24 cellular contexts compared by ENCODE assay signal in the genomic region with DNA sequence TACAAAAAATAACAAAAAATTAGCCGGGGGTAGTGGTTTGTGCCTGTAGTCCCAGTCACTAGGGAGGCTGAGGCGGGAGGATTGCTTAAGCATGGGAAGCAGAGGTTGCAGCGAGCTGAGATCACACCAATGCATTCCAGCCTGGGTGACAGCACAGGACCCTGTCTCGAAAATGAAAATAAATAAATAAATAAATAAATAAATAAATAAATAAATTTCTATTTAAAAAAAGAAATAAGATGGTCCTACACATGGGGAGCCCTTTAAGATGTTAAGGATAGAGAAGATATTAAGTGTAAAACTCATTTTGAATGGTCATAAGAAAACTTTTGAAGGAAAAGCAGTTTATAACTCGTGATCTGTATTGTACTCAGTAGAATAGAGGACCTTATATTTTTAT. TPM values are rescaled to one million over a fixed set of nuclear protein-coding genes. Genes with fewer than 3 reads are reported as not detected.
DNase-seq lines count a peak whose midpoint lies in the region; ATAC-seq, FAIRE-seq and TF ChIP-seq lines count a peak whose summit lies in the region.
"Had no signal": no experiment of that assay in that cellular context is flagged by ENCODE, and none has a peak within 500 bp of the region (broad histone marks: within the 10 kb centered on the region; RNA-seq: fewer than 3 reads in every experiment).

No MANE protein-coding gene starts in this region.

- no peaks in the 10 kb centered on the region for H3K36me3 Mint-ChIP-seq in CD8-positive, alpha-beta T cell
- H3K36me3 Mint-ChIP-seq: CD8-positive, alpha-beta memory T cell had no signal

- TF ChIP-seq RAD21 in A549 (conservative IDR thresholded peaks at IDR 0.05 in 1 of 2, IDR thresholded peaks at IDR 0.05 in 1 of 2), result no peak

- FAIRE-seq in A549 (lab: Jason Lieb, UNC) (no peak), colon (lab: Jason Lieb, UNC) (peak; percentile 60)
- FAIRE-seq: A204.1, GM12878, GM18507 had no signal

- H3K4me3 ChIP-seq in A549 (no peak overlapping the region), HEK293 (ENCODE audit: low read depth, low read length) (no peak overlapping the region)
- no peak overlapping the region for H3K4me3 ChIP-seq in CD8-positive, alpha-beta T cell (ENCODE audit: low read depth, low read length)
- H3K4me3 ChIP-seq: BLaER1 treated with 17β-estradiol and CSF1 and Interleukin-3, amounts not matched to agents 10 nM and 100 nM; GM12878 had no signal

- no peaks in the 10 kb centered on the region for H3K27me3 ChIP-seq in CD8-positive, alpha-beta T cell (ENCODE audit: insufficient read depth, low read length)
- H3K27me3 ChIP-seq: BLaER1 treated with 17β-estradiol and CSF1 and Interleukin-3, amounts not matched to agents 10 nM and 100 nM had no signal

- no peak for TF ChIP-seq POLR2A in A549 (IDR thresholded peaks at IDR 0.05; ENCODE audit: low read length)

- POLR2A ChIA-PET in A549 (lab: Yijun Ruan, JAX), result no interaction called here
- POLR2A ChIA-PET in HEK293 (lab: Yijun Ruan, JAX), result no interaction called here
- POLR2A ChIA-PET in CD8-positive, alpha-beta T cell (lab: Charles Lee), result no interaction called here

- TF ChIP-seq EP300 in A549 (IDR thresholded peaks at IDR 0.05), result no peak

- H3K36me3 ChIP-seq in HEK293 (ENCODE audit: control insufficient read depth in 2 of 2, insufficient read depth in 1 of 2, low read length in 2 of 2), result no peaks in the 10 kb centered on the region
- no peaks in the 10 kb centered on the region for H3K36me3 ChIP-seq in CD8-positive, alpha-beta T cell (ENCODE audit: insufficient read depth, low read length)
- H3K36me3 ChIP-seq: BLaER1 treated with 17β-estradiol and CSF1 and Interleukin-3, amounts not matched to agents 10 nM and 100 nM had no signal

- H3K9me3 Mint-ChIP-seq in CD8-positive, alpha-beta T cell, result no peaks in the 10 kb centered on the region
- H3K9me3 Mint-ChIP-seq: CD4-positive, alpha-beta T cell; CD8-positive, alpha-beta memory T cell had no signal

- CTCF ChIA-PET in A549 (lab: Yijun Ruan, JAX) (no interaction called here), HEK293 (lab: Yijun Ruan, JAX) (interaction anchor here (1.1 kb wide), 1 partner anchor 644 kb away, joined by 3 read pairs; no protein-coding TSS in a partner anchor)
- CTCF ChIA-PET in CD8-positive, alpha-beta T cell (lab: Charles Lee), result interaction anchor here (0.7 to 1.3 kb wide), 2 partner anchors 8 to 40 kb away, joined by 3 to 7 read pairs; a partner anchor contains a TSS

- ATAC-seq in A549, result no peak
- ATAC-seq in GM21619 (IDR thresholded peaks at IDR 0.05; ENCODE audit: unreplicated experiment), result no peak
- ATAC-seq in CD8-positive, alpha-beta T cell, result no peak
- ATAC-seq: GM12878 had no signal

- H3K27ac ChIP-seq in A549 (no peak overlapping the region), HEK293 (ENCODE audit: extremely low read depth, low read depth, low read length) (no peak overlapping the region)
- H3K27ac ChIP-seq in CD8-positive, alpha-beta T cell (ENCODE audit: low read depth, low read length), result no peak overlapping the region
- H3K27ac ChIP-seq: BLaER1 treated with 17β-estradiol and CSF1 and Interleukin-3, amounts not matched to agents 10 nM and 100 nM; C4-2B had no signal

- 71% methylated on average over 5 of the region's 5 CpGs for WGBS in A549 (ENCODE audit: missing lambda C conversion rate)

- H3K4me1 Mint-ChIP-seq in CD8-positive, alpha-beta T cell (ENCODE audit: low read depth), result no peaks in the 10 kb centered on the region
- H3K4me1 Mint-ChIP-seq: CD8-positive, alpha-beta memory T cell had no signal

- TF ChIP-seq CTCF in A549 (IDR thresholded peaks at IDR 0.05) (no peak), HEK293 (tag by site-specific recombination; IDR thresholded peaks at IDR 0.05) (no peak)
- no peak for TF ChIP-seq CTCF in CD8-positive, alpha-beta T cell (IDR thresholded peaks at IDR 0.05)

- intact Hi-C loops in CD8-positive, alpha-beta T cell (cut with DNase I, micrococcal nuclease), result no loop called here

- H3K9me3 ChIP-seq in A549, result no peaks in the 10 kb centered on the region
- no peaks in the 10 kb centered on the region for H3K9me3 ChIP-seq in HEK293 (ENCODE audit: control insufficient read depth, insufficient read depth, low read depth, low read length)
- no peaks in the 10 kb centered on the region for H3K9me3 ChIP-seq in CD8-positive, alpha-beta T cell (ENCODE audit: low read length)
- H3K9me3 ChIP-seq: BLaER1 treated with 17β-estradiol and CSF1 and Interleukin-3, amounts not matched to agents 10 nM and 100 nM had no signal

- peaks cover 2% of the 10 kb centered on the region for H3K27me3 Mint-ChIP-seq in CD8-positive, alpha-beta T cell (ENCODE audit: low read depth)
- H3K27me3 Mint-ChIP-seq: B cell; CD4-positive, alpha-beta T cell had no signal

- no peak overlapping the region for H3K27ac Mint-ChIP-seq in CD8-positive, alpha-beta T cell
- H3K27ac Mint-ChIP-seq: B cell; CD4-positive, alpha-beta T cell; CD8-positive, alpha-beta memory T cell had no signal

- no peak for DNase-seq in A549 (ENCODE audit: low read depth in 1 of 2, low spot score in 1 of 2)
- DNase-seq in NCI-H1417 treated with DMSO at 0.1 percent for 48 hours (lab: John Stamatoyannopoulos, UW), result no peak
- no peak for DNase-seq in CD8-positive, alpha-beta T cell
- DNase-seq: 8988T; AML-193; CD4-positive, alpha-beta T cell; CD8-positive, alpha-beta memory T cell; COR-L47; DMS 273 treated with DMSO at 0.1 percent for 48 hours; DMS153; DMS53; DMS79; DND-41; EL; GDM1 had no signal

- no peak overlapping the region for H3K4me2 ChIP-seq in A549

- no peak overlapping the region for H3K4me3 Mint-ChIP-seq in CD8-positive, alpha-beta T cell
- H3K4me3 Mint-ChIP-seq: B cell; CD4-positive, alpha-beta T cell; CD8-positive, alpha-beta memory T cell had no signal

- H3K4me1 ChIP-seq in A549, result no peaks in the 10 kb centered on the region
- no peaks in the 10 kb centered on the region for H3K4me1 ChIP-seq in HEK293 (ENCODE audit: control insufficient read depth, insufficient read depth, low read length)
- no peaks in the 10 kb centered on the region for H3K4me1 ChIP-seq in CD8-positive, alpha-beta T cell (ENCODE audit: insufficient read depth, low read length)

TF ChIP-seq in A549, 52 proteins besides CTCF, POLR2A, EP300 and RAD21:
- TF ChIP-seq, protein P1, sequence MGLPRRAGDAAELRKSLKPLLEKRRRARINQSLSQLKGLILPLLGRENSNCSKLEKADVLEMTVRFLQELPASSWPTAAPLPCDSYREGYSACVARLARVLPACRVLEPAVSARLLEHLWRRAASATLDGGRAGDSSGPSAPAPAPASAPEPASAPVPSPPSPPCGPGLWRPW (IDR thresholded peaks at IDR 0.05), result no peak
- TF ChIP-seq RCOR1 (IDR thresholded peaks at IDR 0.05; ENCODE audit: low read depth, low read length), result no peak
- no peak for TF ChIP-seq MAZ (IDR thresholded peaks at IDR 0.05; ENCODE audit: borderline replicate concordance, low read depth, low read length)
- TF ChIP-seq ZC3H11A (IDR thresholded peaks at IDR 0.05), result peak; percentile 53

TF ChIP-seq in HEK293, 187 proteins besides CTCF, POLR2A, EP300 and RAD21 (continues in another document):
- TF ChIP-seq ZNF654 (tag by site-specific recombination; IDR thresholded peaks at IDR 0.05; ENCODE audit: low read depth) (no peak), SP3 (tag by site-specific recombination; IDR thresholded peaks at IDR 0.05) (no peak)
- TF ChIP-seq, protein P2, sequence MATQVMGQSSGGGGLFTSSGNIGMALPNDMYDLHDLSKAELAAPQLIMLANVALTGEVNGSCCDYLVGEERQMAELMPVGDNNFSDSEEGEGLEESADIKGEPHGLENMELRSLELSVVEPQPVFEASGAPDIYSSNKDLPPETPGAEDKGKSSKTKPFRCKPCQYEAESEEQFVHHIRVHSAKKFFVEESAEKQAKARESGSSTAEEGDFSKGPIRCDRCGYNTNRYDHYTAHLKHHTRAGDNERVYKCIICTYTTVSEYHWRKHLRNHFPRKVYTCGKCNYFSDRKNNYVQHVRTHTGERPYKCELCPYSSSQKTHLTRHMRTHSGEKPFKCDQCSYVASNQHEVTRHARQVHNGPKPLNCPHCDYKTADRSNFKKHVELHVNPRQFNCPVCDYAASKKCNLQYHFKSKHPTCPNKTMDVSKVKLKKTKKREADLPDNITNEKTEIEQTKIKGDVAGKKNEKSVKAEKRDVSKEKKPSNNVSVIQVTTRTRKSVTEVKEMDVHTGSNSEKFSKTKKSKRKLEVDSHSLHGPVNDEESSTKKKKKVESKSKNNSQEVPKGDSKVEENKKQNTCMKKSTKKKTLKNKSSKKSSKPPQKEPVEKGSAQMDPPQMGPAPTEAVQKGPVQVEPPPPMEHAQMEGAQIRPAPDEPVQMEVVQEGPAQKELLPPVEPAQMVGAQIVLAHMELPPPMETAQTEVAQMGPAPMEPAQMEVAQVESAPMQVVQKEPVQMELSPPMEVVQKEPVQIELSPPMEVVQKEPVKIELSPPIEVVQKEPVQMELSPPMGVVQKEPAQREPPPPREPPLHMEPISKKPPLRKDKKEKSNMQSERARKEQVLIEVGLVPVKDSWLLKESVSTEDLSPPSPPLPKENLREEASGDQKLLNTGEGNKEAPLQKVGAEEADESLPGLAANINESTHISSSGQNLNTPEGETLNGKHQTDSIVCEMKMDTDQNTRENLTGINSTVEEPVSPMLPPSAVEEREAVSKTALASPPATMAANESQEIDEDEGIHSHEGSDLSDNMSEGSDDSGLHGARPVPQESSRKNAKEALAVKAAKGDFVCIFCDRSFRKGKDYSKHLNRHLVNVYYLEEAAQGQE (tag by site-specific recombination; IDR thresholded peaks at IDR 0.05), result 0 out of 2 replicates have a peak, but pooled peaks have one; percentile 33

RNA-seq across cellular contexts. Expression of a gene that starts 8.2 kb away (rescaled TPM):
- polyA plus RNA-seq in A549 (2011; rRNA removed), result 190 and 201 TPM in 2 replicates
- polyA plus RNA-seq in A549 (2012; cell fraction: cytosol; rRNA removed), result 43.8 and 49.3 TPM in 2 replicates
- polyA plus RNA-seq in A549 (2012; cell fraction: nucleus; rRNA removed), result 11.5 and 25.7 TPM in 2 replicates
- 73.6 to 84.8 TPM (median 74.9 TPM) in 3 replicates for polyA plus RNA-seq in A549 (2017; fragmentation: RNase III; extraction: RNeasy Plus Mini Kit Qiagen cat#74134 plus additional on column Dnase treatment)
- polyA minus RNA-seq in A549 (2011; rRNA and poly(A)+ RNA removed), result 16.5 and 28.4 TPM in 2 replicates
- 10 to 100 TPM; 31.6 to 33.2 TPM for total RNA-seq in CD8-positive, alpha-beta T cell

RNA-seq across cellular contexts. Expression of a gene that starts 17.4 kb away (rescaled TPM):
- polyA plus RNA-seq in A549 (2011; rRNA removed) (160 and 187 TPM in 2 replicates), A549 (2017; fragmentation: RNase III; extraction: RNeasy Plus Mini Kit Qiagen cat#74134 plus additional on column Dnase treatment) (163 to 187 TPM (median 168 TPM) in 3 replicates)
- polyA plus RNA-seq in A549 (2012; cell fraction: cytosol; rRNA removed), result 103 and 129 TPM in 2 replicates
- 28.7 and 36.7 TPM in 2 replicates for polyA plus RNA-seq in A549 (2012; cell fraction: nucleus; rRNA removed)
- 57.8 and 68.9 TPM in 2 replicates for polyA minus RNA-seq in A549 (2011; rRNA and poly(A)+ RNA removed)
- 10 to 100 TPM; 89.5 to 93.6 TPM for total RNA-seq in CD8-positive, alpha-beta T cell
